In the genomic region with DNA sequence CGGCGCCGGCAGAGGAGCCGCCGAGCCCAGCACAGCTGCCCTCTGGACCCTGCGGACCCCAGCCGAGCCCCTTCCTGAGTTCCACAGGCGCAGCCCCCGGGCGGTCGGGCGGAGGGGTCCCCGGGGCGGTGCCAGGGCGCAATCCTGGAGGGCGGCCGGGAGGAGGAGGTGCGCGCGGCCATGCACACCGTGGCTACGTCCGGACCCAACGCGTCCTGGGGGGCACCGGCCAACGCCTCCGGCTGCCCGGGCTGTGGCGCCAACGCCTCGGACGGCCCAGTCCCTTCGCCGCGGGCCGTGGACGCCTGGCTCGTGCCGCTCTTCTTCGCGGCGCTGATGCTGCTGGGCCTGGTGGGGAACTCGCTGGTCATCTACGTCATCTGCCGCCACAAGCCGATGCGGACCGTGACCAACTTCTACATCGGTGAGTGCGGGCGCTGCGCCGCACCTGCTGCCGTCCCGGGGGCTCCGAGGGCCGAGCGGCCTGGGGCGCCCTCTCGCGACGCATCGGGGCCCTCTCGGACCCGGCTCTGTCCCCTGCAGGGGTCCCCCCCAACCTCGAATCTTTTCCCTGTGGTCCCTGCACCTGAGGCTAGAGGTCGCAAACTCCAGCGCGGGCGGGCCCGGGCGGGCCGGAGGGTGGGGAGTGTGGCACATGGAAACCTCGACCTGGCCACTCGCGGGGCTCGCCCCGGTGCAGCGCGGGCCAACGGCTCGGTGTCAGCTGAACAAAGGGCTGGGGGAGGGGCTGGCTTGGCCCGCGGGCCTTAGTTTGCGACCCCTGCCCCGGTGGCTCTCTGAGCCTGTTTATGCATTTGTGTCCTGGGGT, we compare ENCODE assay signal across 1 cellular context.
A peak's percentile ranks its signal among the peaks of the same experiment; 100 is the strongest.
TF ChIP-seq lines count a peak whose summit lies in the region.

A gene (plus strand): TSS at position 11 of the 829 bp plus-strand sequence. CDS start 170 bp downstream, at position 181.

TF ChIP-seq in HepG2, 621 proteins besides CTCF, POLR2A, EP300 and RAD21 (continued from another document and continues in another):
- TF ChIP-seq, protein P1, sequence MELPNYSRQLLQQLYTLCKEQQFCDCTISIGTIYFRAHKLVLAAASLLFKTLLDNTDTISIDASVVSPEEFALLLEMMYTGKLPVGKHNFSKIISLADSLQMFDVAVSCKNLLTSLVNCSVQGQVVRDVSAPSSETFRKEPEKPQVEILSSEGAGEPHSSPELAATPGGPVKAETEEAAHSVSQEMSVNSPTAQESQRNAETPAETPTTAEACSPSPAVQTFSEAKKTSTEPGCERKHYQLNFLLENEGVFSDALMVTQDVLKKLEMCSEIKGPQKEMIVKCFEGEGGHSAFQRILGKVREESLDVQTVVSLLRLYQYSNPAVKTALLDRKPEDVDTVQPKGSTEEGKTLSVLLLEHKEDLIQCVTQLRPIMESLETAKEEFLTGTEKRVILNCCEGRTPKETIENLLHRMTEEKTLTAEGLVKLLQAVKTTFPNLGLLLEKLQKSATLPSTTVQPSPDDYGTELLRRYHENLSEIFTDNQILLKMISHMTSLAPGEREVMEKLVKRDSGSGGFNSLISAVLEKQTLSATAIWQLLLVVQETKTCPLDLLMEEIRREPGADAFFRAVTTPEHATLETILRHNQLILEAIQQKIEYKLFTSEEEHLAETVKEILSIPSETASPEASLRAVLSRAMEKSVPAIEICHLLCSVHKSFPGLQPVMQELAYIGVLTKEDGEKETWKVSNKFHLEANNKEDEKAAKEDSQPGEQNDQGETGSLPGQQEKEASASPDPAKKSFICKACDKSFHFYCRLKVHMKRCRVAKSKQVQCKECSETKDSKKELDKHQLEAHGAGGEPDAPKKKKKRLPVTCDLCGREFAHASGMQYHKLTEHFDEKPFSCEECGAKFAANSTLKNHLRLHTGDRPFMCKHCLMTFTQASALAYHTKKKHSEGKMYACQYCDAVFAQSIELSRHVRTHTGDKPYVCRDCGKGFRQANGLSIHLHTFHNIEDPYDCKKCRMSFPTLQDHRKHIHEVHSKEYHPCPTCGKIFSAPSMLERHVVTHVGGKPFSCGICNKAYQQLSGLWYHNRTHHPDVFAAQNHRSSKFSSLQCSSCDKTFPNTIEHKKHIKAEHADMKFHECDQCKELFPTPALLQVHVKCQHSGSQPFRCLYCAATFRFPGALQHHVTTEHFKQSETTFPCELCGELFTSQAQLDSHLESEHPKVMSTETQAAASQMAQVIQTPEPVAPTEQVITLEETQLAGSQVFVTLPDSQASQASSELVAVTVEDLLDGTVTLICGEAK (IDR thresholded peaks at IDR 0.05), result no peak
- TF ChIP-seq, protein P1 (CRISPR knock-in tag; IDR thresholded peaks at IDR 0.05), result 0 out of 2 replicates have a peak, but pooled peaks have one; percentile 20
- no peak for TF ChIP-seq KLF13 (CRISPR knock-in tag; IDR thresholded peaks at IDR 0.05)
- TF ChIP-seq, protein P2, sequence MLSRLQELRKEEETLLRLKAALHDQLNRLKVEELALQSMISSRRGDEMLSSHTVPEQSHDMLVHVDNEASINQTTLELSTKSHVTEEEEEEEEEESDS (CRISPR knock-in tag; IDR thresholded peaks at IDR 0.05; ENCODE audit: borderline replicate concordance), result peak; percentile 87; the same call in 1 of the 2 replicates
- TF ChIP-seq ZNF547 (CRISPR knock-in tag; IDR thresholded peaks at IDR 0.05), result peak; percentile 36; the same call in 1 of the 2 replicates
- no peak for TF ChIP-seq MATR3 (CRISPR knock-in tag; IDR thresholded peaks at IDR 0.05)
- TF ChIP-seq MTF2 (CRISPR knock-in tag; IDR thresholded peaks at IDR 0.05; ENCODE audit: borderline replicate concordance), result no peak
- no peak for TF ChIP-seq ZNF678 (CRISPR knock-in tag; IDR thresholded peaks at IDR 0.05)
- no peak for TF ChIP-seq FOXP1 (IDR thresholded peaks at IDR 0.05)
- no peak for TF ChIP-seq FOXP1 (CRISPR knock-in tag; IDR thresholded peaks at IDR 0.05)
- TF ChIP-seq, protein P3, sequence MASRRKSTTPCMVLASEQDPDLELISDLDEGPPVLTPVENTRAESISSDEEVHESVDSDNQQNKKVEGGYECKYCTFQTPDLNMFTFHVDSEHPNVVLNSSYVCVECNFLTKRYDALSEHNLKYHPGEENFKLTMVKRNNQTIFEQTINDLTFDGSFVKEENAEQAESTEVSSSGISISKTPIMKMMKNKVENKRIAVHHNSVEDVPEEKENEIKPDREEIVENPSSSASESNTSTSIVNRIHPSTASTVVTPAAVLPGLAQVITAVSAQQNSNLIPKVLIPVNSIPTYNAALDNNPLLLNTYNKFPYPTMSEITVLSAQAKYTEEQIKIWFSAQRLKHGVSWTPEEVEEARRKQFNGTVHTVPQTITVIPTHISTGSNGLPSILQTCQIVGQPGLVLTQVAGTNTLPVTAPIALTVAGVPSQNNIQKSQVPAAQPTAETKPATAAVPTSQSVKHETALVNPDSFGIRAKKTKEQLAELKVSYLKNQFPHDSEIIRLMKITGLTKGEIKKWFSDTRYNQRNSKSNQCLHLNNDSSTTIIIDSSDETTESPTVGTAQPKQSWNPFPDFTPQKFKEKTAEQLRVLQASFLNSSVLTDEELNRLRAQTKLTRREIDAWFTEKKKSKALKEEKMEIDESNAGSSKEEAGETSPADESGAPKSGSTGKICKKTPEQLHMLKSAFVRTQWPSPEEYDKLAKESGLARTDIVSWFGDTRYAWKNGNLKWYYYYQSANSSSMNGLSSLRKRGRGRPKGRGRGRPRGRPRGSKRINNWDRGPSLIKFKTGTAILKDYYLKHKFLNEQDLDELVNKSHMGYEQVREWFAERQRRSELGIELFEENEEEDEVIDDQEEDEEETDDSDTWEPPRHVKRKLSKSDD (CRISPR knock-in tag; IDR thresholded peaks at IDR 0.05; ENCODE audit: low read depth), result 0 out of 2 replicates have a peak, but pooled peaks have one; percentile 27
- TF ChIP-seq ZNF724P (CRISPR knock-in tag; IDR thresholded peaks at IDR 0.05; ENCODE audit: borderline replicate concordance), result peak; percentile 25; the same call in 1 of the 2 replicates
- TF ChIP-seq, protein P4, sequence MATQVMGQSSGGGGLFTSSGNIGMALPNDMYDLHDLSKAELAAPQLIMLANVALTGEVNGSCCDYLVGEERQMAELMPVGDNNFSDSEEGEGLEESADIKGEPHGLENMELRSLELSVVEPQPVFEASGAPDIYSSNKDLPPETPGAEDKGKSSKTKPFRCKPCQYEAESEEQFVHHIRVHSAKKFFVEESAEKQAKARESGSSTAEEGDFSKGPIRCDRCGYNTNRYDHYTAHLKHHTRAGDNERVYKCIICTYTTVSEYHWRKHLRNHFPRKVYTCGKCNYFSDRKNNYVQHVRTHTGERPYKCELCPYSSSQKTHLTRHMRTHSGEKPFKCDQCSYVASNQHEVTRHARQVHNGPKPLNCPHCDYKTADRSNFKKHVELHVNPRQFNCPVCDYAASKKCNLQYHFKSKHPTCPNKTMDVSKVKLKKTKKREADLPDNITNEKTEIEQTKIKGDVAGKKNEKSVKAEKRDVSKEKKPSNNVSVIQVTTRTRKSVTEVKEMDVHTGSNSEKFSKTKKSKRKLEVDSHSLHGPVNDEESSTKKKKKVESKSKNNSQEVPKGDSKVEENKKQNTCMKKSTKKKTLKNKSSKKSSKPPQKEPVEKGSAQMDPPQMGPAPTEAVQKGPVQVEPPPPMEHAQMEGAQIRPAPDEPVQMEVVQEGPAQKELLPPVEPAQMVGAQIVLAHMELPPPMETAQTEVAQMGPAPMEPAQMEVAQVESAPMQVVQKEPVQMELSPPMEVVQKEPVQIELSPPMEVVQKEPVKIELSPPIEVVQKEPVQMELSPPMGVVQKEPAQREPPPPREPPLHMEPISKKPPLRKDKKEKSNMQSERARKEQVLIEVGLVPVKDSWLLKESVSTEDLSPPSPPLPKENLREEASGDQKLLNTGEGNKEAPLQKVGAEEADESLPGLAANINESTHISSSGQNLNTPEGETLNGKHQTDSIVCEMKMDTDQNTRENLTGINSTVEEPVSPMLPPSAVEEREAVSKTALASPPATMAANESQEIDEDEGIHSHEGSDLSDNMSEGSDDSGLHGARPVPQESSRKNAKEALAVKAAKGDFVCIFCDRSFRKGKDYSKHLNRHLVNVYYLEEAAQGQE (IDR thresholded peaks at IDR 0.05; ENCODE audit: borderline replicate concordance in 1 of 2, low read depth in 1 of 2, low read length in 2 of 2), result no peak
- no peak for TF ChIP-seq GTF3A (CRISPR knock-in tag; conservative IDR thresholded peaks at IDR 0.05)
- TF ChIP-seq ERF (CRISPR knock-in tag; IDR thresholded peaks at IDR 0.05), result peak; percentile 69
- TF ChIP-seq ZFP1 (CRISPR knock-in tag; IDR thresholded peaks at IDR 0.05), result no peak
- TF ChIP-seq, protein P5, sequence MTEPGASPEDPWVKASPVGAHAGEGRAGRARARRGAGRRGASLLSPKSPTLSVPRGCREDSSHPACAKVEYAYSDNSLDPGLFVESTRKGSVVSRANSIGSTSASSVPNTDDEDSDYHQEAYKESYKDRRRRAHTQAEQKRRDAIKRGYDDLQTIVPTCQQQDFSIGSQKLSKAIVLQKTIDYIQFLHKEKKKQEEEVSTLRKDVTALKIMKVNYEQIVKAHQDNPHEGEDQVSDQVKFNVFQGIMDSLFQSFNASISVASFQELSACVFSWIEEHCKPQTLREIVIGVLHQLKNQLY (CRISPR knock-in tag; IDR thresholded peaks at IDR 0.05), result 0 out of 2 replicates have a peak, but pooled peaks have one; percentile 21
- 0 out of 2 replicates have a peak, but pooled peaks have one; percentile 24 for TF ChIP-seq AHR (CRISPR knock-in tag; IDR thresholded peaks at IDR 0.05)
- peak; percentile 28; the same call in 1 of the 2 replicates for TF ChIP-seq ZSCAN12 (CRISPR knock-in tag; IDR thresholded peaks at IDR 0.05)
- TF ChIP-seq CBFB (CRISPR knock-in tag; IDR thresholded peaks at IDR 0.05), result peak; percentile 62; the same call in 1 of the 2 replicates
- no peak for TF ChIP-seq TGIF2 (CRISPR knock-in tag; IDR thresholded peaks at IDR 0.05)
- TF ChIP-seq FIP1L1 (IDR thresholded peaks at IDR 0.05; ENCODE audit: borderline replicate concordance, insufficient read depth, low read depth, low read length), result no peak
- TF ChIP-seq, protein P6, sequence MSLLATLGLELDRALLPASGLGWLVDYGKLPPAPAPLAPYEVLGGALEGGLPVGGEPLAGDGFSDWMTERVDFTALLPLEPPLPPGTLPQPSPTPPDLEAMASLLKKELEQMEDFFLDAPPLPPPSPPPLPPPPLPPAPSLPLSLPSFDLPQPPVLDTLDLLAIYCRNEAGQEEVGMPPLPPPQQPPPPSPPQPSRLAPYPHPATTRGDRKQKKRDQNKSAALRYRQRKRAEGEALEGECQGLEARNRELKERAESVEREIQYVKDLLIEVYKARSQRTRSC (CRISPR knock-in tag; IDR thresholded peaks at IDR 0.05; ENCODE audit: low read depth), result no peak
- TF ChIP-seq BRD4 (CRISPR knock-in tag; IDR thresholded peaks at IDR 0.05), result no peak
- TF ChIP-seq XRCC5 (optimal IDR thresholded peaks at IDR 0.05; ENCODE audit: low read length), result peak; percentile 48
- TF ChIP-seq KLF16 (CRISPR knock-in tag; IDR thresholded peaks at IDR 0.05), result peak in 1 of 2 experiments; percentile 43; a peak in 1 of 4 replicates
- TF ChIP-seq, protein P7, sequence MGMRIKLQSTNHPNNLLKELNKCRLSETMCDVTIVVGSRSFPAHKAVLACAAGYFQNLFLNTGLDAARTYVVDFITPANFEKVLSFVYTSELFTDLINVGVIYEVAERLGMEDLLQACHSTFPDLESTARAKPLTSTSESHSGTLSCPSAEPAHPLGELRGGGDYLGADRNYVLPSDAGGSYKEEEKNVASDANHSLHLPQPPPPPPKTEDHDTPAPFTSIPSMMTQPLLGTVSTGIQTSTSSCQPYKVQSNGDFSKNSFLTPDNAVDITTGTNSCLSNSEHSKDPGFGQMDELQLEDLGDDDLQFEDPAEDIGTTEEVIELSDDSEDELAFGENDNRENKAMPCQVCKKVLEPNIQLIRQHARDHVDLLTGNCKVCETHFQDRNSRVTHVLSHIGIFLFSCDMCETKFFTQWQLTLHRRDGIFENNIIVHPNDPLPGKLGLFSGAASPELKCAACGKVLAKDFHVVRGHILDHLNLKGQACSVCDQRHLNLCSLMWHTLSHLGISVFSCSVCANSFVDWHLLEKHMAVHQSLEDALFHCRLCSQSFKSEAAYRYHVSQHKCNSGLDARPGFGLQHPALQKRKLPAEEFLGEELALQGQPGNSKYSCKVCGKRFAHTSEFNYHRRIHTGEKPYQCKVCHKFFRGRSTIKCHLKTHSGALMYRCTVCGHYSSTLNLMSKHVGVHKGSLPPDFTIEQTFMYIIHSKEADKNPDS (CRISPR knock-in tag; IDR thresholded peaks at IDR 0.05), result no peak
- TF ChIP-seq ASH2L (IDR thresholded peaks at IDR 0.05; ENCODE audit: insufficient read length, low read depth, low read length), result peak; percentile 26
